Comparison of ENCODE assay signal across 8 cellular contexts in genomic region chr9:133144142-133144886, GRCh38. TPM values are rescaled to one million over a fixed set of nuclear protein-coding genes. Genes with fewer than 3 reads are reported as not detected.
DNase-seq lines count a peak whose midpoint lies in the region; ATAC-seq, FAIRE-seq and TF ChIP-seq lines count a peak whose summit lies in the region.

No MANE protein-coding gene starts in this region.

- H3K36me3 ChIP-seq in astrocyte (ENCODE audit: insufficient read depth, low read length) (no peaks in the 10 kb centered on the region), iPS-15b (ENCODE audit: control insufficient read depth, insufficient read depth, low read length) (no peaks in the 10 kb centered on the region), small intestine (ENCODE audit: control insufficient read depth in 2 of 2, insufficient read depth in 2 of 2, low read length in 2 of 2) (no peaks in the 10 kb centered on the region)

- H3K27ac Mint-ChIP-seq in astrocyte (ENCODE audit: unreplicated experiment), result peak overlapping the region; percentile 47

- no peak overlapping the region for H3K27ac ChIP-seq in astrocyte (ENCODE audit: low read depth, low read length)
- H3K27ac ChIP-seq in small intestine (ENCODE audit: low read depth in 1 of 2, low read length in 1 of 2), result peak overlapping the region; percentile 90 to 91

- DNase-seq in EH (ENCODE audit: low read depth) (peak; percentile 71), MV-4-11 (lab: John Stamatoyannopoulos, UW) (peak; percentile 66), T1000 (lab: John Stamatoyannopoulos, UW) (peak; percentile 71), astrocyte (ENCODE audit: low read depth) (no peak), small intestine (peak; percentile 93), OCI-M2 (lab: John Stamatoyannopoulos, UW; ENCODE audit: unreplicated experiment) (no peak)

- peak; percentile 24 for ATAC-seq in GM21825 (IDR thresholded peaks at IDR 0.05; ENCODE audit: unreplicated experiment)

- H3K4me3 Mint-ChIP-seq in astrocyte (ENCODE audit: unreplicated experiment), result peak overlapping the region; percentile 79

- H3K79me2 ChIP-seq in astrocyte (ENCODE audit: insufficient read depth, low read length), result peaks cover 58% of the 10 kb centered on the region

- H3K36me3 Mint-ChIP-seq in astrocyte (ENCODE audit: low read depth, unreplicated experiment), result peaks cover 2% of the 10 kb centered on the region

- no peaks in the 10 kb centered on the region for H3K27me3 Mint-ChIP-seq in astrocyte (ENCODE audit: low read depth, unreplicated experiment)

- peaks cover 24% of the 10 kb centered on the region for H3K4me1 ChIP-seq in astrocyte (ENCODE audit: insufficient read depth, low read length)
- H3K4me1 ChIP-seq in iPS-15b (ENCODE audit: control insufficient read depth, insufficient read depth, low read length), result peaks cover 5% of the 10 kb centered on the region
- peaks cover 15 to 20% of the 10 kb centered on the region in 2 donors for H3K4me1 ChIP-seq in small intestine (ENCODE audit: control insufficient read depth in 2 of 2, insufficient read depth in 1 of 2, low read depth in 1 of 2, low read length in 1 of 2)

- peak overlapping the region; percentile 83 for H3K4me2 ChIP-seq in astrocyte (ENCODE audit: low read length)

- H2AFZ ChIP-seq in astrocyte (ENCODE audit: low read depth, low read length), result peak overlapping the region; percentile 55

- H3K27me3 ChIP-seq in astrocyte (ENCODE audit: insufficient read depth, low read length) (no peaks in the 10 kb centered on the region), iPS-15b (ENCODE audit: control insufficient read depth, insufficient read depth, low read length) (peaks cover 4% of the 10 kb centered on the region), small intestine (ENCODE audit: control insufficient read depth in 2 of 2, insufficient read depth in 2 of 2, low read length in 2 of 2) (no peaks in the 10 kb centered on the region)

- FAIRE-seq in astrocyte (lab: Jason Lieb, UNC) (no peak), small intestine (lab: Jason Lieb, UNC) (no peak)

- no peaks in the 10 kb centered on the region for H3K9me3 Mint-ChIP-seq in astrocyte (ENCODE audit: unreplicated experiment)

- 3 to 5% (median 4%) methylated on average over 46 to 52 of the region's 52 CpGs for WGBS in small intestine, 3 donors

- H3K4me1 Mint-ChIP-seq in astrocyte (ENCODE audit: low read depth, unreplicated experiment), result peaks cover 21% of the 10 kb centered on the region

- peak overlapping the region; percentile 40 for H3K4me3 ChIP-seq in astrocyte (ENCODE audit: insufficient read depth, low read depth, low read length)
- peak overlapping the region; percentile 45 for H3K4me3 ChIP-seq in iPS-15b (ENCODE audit: low read depth, low read length)
- H3K4me3 ChIP-seq in small intestine (ENCODE audit: low read depth in 1 of 2, low read length in 2 of 2), result peak overlapping the region in 1 of 2 donors; percentile 12

- peaks cover 78% of the 10 kb centered on the region for H4K20me1 ChIP-seq in astrocyte (ENCODE audit: insufficient read depth, low read length)

- H3K9me3 ChIP-seq in astrocyte (ENCODE audit: insufficient read depth, low read depth, low read length), result no peaks in the 10 kb centered on the region
- H3K9me3 ChIP-seq in iPS-15b (ENCODE audit: control insufficient read depth, insufficient read depth, low read length), result no peaks in the 10 kb centered on the region
- no peaks in the 10 kb centered on the region for H3K9me3 ChIP-seq in small intestine (ENCODE audit: control insufficient read depth, low read depth)

- peak; percentile 76 for TF ChIP-seq CTCF in astrocyte (IDR thresholded peaks at IDR 0.05; ENCODE audit: insufficient read depth, low read depth, low read length)

- H3K9ac ChIP-seq in astrocyte (ENCODE audit: low read length), result peak overlapping the region; percentile 51
- no peak overlapping the region for H3K9ac ChIP-seq in iPS-15b (ENCODE audit: low read depth, low read length)

RNA-seq across cellular contexts. Expression of gene GBGT1, which starts 19.4 kb away (rescaled TPM):
- total RNA-seq in astrocyte, result 8.4 and 8.5 TPM in 2 replicates
- 1 to 10 TPM in 2 of 3 donors, under 1 TPM in 1; 0.45 to 7.6 (median 6.2) TPM for polyA plus RNA-seq in small intestine

RNA-seq across cellular contexts. Expression of gene RALGDS, which starts 23.3 kb away (rescaled TPM):
- total RNA-seq in astrocyte, result 41.2 and 46.6 TPM in 2 replicates
- 10 to 100 TPM; 33.0 to 49.0 (median 36.4) TPM for polyA plus RNA-seq in small intestine

Comparison
In these comparisons a context has a peak if more than half of its experiments do, and no peak if none do; other contexts are left out.
1. DNase-seq: peak in EH (single experiment), MV-4-11 (single experiment), T1000 (single experiment) and small intestine (single experiment); none in astrocyte (single experiment) and OCI-M2 (single experiment).